1 cellular context compared by ENCODE assay signal in the genomic region with DNA sequence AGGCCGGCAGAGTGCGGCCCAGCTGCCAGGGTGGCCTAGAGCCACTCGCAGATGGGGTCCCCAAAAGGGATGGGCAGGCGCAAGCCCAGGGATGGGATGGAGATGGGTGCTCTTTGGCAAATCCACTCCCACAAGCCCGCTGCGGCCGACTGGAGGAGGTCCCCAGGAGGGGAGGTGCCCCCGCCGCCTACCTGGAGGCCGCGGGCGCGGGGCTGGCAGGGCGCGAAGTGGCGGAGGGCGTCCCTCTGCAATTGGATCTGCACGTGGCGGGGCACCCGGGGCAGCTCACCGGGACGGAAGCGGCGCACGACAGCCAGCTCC.
A peak's percentile ranks its signal among the peaks of the same experiment; 100 is the strongest.
TF ChIP-seq lines count a peak whose summit lies in the region.

No MANE protein-coding gene starts in this region.

TF ChIP-seq in K562, 482 proteins besides CTCF, POLR2A, EP300 and RAD21 (continued from another document and continues in another):
- TF ChIP-seq, protein P1, sequence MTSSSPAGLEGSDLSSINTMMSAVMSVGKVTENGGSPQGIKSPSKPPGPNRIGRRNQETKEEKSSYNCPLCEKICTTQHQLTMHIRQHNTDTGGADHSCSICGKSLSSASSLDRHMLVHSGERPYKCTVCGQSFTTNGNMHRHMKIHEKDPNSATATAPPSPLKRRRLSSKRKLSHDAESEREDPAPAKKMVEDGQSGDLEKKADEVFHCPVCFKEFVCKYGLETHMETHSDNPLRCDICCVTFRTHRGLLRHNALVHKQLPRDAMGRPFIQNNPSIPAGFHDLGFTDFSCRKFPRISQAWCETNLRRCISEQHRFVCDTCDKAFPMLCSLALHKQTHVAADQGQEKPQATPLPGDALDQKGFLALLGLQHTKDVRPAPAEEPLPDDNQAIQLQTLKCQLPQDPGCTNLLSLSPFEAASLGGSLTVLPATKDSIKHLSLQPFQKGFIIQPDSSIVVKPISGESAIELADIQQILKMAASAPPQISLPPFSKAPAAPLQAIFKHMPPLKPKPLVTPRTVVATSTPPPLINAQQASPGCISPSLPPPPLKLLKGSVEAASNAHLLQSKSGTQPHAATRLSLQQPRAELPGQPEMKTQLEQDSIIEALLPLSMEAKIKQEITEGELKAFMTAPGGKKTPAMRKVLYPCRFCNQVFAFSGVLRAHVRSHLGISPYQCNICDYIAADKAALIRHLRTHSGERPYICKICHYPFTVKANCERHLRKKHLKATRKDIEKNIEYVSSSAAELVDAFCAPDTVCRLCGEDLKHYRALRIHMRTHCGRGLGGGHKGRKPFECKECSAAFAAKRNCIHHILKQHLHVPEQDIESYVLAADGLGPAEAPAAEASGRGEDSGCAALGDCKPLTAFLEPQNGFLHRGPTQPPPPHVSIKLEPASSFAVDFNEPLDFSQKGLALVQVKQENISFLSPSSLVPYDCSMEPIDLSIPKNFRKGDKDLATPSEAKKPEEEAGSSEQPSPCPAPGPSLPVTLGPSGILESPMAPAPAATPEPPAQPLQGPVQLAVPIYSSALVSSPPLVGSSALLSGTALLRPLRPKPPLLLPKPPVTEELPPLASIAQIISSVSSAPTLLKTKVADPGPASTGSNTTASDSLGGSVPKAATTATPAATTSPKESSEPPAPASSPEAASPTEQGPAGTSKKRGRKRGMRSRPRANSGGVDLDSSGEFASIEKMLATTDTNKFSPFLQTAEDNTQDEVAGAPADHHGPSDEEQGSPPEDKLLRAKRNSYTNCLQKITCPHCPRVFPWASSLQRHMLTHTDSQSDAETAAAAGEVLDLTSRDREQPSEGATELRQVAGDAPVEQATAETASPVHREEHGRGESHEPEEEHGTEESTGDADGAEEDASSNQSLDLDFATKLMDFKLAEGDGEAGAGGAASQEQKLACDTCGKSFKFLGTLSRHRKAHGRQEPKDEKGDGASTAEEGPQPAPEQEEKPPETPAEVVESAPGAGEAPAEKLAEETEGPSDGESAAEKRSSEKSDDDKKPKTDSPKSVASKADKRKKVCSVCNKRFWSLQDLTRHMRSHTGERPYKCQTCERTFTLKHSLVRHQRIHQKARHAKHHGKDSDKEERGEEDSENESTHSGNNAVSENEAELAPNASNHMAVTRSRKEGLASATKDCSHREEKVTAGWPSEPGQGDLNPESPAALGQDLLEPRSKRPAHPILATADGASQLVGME (CRISPR knock-in tag; IDR thresholded peaks at IDR 0.05): peak; percentile 79; the same call in 1 of the 2 replicates
- TF ChIP-seq TOE1 (IDR thresholded peaks at IDR 0.05; ENCODE audit: borderline replicate concordance): no peak
- TF ChIP-seq TOE1 (CRISPR knock-in tag; IDR thresholded peaks at IDR 0.05; ENCODE audit: borderline replicate concordance, low read depth): no peak
- TF ChIP-seq NR2F6 (CRISPR knock-in tag; IDR thresholded peaks at IDR 0.05): no peak
- peak; percentile 7; the same call in 1 of the 2 replicates for TF ChIP-seq TFAP4 (CRISPR knock-in tag; IDR thresholded peaks at IDR 0.05; ENCODE audit: borderline replicate concordance)
- TF ChIP-seq ZNF668 (CRISPR knock-in tag; IDR thresholded peaks at IDR 0.05): no peak
- no peak for TF ChIP-seq KDM4B (IDR thresholded peaks at IDR 0.05; ENCODE audit: borderline replicate concordance in 2 of 2, low read depth in 1 of 2)
- peak in 1 of 2 experiments; percentile 38; a peak in 1 of 4 replicates for TF ChIP-seq MAZ (CRISPR knock-in tag; conservative IDR thresholded peaks at IDR 0.05 in 1 of 2, IDR thresholded peaks at IDR 0.05 in 1 of 2)
- TF ChIP-seq PHF8 (IDR thresholded peaks at IDR 0.05; ENCODE audit: borderline replicate concordance, low read length): peak; percentile 71
- TF ChIP-seq ZNF584 (CRISPR knock-in tag; IDR thresholded peaks at IDR 0.05; ENCODE audit: low read depth): no peak
- TF ChIP-seq ZNF316 (IDR thresholded peaks at IDR 0.05): peak; percentile 28
- no peak for TF ChIP-seq STAT5A (IDR thresholded peaks at IDR 0.05; ENCODE audit: borderline replicate concordance, low read length)
- no peak for TF ChIP-seq DPF2 (IDR thresholded peaks at IDR 0.05)
- TF ChIP-seq HMG20A (CRISPR knock-in tag; conservative IDR thresholded peaks at IDR 0.05): no peak
- no peak for TF ChIP-seq ZKSCAN1 (IDR thresholded peaks at IDR 0.05; ENCODE audit: low read depth, low read length)
- no peak for TF ChIP-seq HMG20B (CRISPR knock-in tag; IDR thresholded peaks at IDR 0.05)
- TF ChIP-seq EGR1 (conservative IDR thresholded peaks at IDR 0.05): no peak
- no peak for TF ChIP-seq NFATC3 (IDR thresholded peaks at IDR 0.05)
- no peak for TF ChIP-seq ZBTB49 (CRISPR knock-in tag; IDR thresholded peaks at IDR 0.05; ENCODE audit: borderline replicate concordance)
- TF ChIP-seq RBM22 (IDR thresholded peaks at IDR 0.05; ENCODE audit: low read depth, low read length, poor library complexity, severe bottlenecking): peak; percentile 76
- no peak for TF ChIP-seq RBM39 (optimal IDR thresholded peaks at IDR 0.05; ENCODE audit: low read depth, low read length)
- TF ChIP-seq ZNF23 (CRISPR knock-in tag; IDR thresholded peaks at IDR 0.05): no peak
- TF ChIP-seq DACH1 (IDR thresholded peaks at IDR 0.05; ENCODE audit: partially characterized antibody): peak; percentile 22
- no peak for TF ChIP-seq SLC30A9 (CRISPR knock-in tag; IDR thresholded peaks at IDR 0.05)
- TF ChIP-seq, protein P2, sequence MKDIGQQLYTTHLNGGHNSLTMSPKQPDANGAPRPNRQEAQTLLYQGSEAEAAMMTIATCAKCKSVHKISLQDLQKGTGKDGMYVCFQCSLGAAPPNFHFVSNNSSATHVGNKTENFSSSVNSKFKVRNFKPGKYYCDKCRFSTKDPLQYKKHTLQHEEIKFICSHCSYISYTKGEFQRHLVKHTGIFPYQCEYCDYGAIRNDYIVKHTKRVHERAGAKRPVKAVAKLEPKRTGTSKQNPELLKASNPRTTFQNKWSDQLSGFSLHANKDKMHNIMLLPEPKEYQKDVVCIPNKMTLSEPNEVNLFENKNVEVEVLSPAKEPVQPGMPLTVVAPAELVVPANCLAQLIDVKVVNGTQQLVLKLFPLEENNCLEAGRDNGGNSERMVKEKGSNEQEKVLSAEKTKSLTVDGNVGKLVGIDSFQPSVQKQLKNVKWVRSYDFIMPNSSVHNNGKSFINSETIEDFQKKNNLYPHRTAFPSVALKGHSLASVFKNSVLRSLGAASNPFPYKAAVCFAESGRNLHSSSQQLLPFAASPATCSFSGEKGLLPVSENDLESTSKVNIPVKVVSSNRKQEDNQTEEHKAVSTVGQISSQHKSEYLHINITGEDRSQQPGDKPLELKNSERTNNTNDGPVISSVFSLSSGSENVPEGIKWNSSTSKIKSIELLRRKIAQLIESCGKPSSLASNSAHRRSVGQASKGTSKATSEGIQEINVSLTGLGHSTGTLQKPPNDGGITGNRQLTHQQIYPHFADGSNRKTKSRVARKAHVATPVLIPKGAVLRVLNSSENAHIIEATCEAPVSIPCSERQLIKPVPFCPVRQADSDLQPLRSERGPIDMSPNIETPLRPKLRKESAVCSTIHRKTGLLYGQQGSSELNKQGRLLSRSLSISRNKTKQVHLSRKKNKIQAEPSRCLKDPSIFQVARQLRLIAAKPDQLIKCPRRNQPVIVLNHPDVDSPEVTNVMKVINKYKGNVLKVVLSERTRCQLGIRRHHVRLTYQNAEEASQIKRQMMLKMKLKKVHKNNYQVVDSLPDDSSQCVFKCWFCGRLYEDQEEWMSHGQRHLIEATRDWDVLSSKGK (CRISPR knock-in tag; IDR thresholded peaks at IDR 0.05): no peak
- no peak for TF ChIP-seq MEIS2 (IDR thresholded peaks at IDR 0.05; ENCODE audit: partially characterized antibody)
- TF ChIP-seq, protein P3, sequence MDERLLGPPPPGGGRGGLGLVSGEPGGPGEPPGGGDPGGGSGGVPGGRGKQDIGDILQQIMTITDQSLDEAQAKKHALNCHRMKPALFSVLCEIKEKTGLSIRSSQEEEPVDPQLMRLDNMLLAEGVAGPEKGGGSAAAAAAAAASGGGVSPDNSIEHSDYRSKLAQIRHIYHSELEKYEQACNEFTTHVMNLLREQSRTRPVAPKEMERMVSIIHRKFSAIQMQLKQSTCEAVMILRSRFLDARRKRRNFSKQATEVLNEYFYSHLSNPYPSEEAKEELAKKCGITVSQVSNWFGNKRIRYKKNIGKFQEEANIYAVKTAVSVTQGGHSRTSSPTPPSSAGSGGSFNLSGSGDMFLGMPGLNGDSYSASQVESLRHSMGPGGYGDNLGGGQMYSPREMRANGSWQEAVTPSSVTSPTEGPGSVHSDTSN (CRISPR knock-in tag; IDR thresholded peaks at IDR 0.05; ENCODE audit: low read depth): no peak
- TF ChIP-seq, protein P3 (tag; conservative IDR thresholded peaks at IDR 0.05; ENCODE audit: low read depth): no peak
- no peak for TF ChIP-seq ZNF134 (CRISPR knock-in tag; conservative IDR thresholded peaks at IDR 0.05)
- no peak for TF ChIP-seq MCM3 (IDR thresholded peaks at IDR 0.05)
- no peak for TF ChIP-seq WHSC1 (IDR thresholded peaks at IDR 0.05; ENCODE audit: low read length)
- peak; percentile 73; the same call in 1 of the 2 replicates for TF ChIP-seq NR1H2 (CRISPR knock-in tag; IDR thresholded peaks at IDR 0.05)
- TF ChIP-seq ZNF57 (CRISPR knock-in tag; IDR thresholded peaks at IDR 0.05): no peak
- TF ChIP-seq, protein P4, sequence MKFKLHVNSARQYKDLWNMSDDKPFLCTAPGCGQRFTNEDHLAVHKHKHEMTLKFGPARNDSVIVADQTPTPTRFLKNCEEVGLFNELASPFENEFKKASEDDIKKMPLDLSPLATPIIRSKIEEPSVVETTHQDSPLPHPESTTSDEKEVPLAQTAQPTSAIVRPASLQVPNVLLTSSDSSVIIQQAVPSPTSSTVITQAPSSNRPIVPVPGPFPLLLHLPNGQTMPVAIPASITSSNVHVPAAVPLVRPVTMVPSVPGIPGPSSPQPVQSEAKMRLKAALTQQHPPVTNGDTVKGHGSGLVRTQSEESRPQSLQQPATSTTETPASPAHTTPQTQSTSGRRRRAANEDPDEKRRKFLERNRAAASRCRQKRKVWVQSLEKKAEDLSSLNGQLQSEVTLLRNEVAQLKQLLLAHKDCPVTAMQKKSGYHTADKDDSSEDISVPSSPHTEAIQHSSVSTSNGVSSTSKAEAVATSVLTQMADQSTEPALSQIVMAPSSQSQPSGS (CRISPR knock-in tag; IDR thresholded peaks at IDR 0.05): no peak
- TF ChIP-seq L3MBTL2 (IDR thresholded peaks at IDR 0.05): peak; percentile 95
- TF ChIP-seq ZFP30 (CRISPR knock-in tag; IDR thresholded peaks at IDR 0.05; ENCODE audit: borderline replicate concordance): no peak
- no peak for TF ChIP-seq SETDB1 (IDR thresholded peaks at IDR 0.05; ENCODE audit: low read length)
- TF ChIP-seq, protein P5, sequence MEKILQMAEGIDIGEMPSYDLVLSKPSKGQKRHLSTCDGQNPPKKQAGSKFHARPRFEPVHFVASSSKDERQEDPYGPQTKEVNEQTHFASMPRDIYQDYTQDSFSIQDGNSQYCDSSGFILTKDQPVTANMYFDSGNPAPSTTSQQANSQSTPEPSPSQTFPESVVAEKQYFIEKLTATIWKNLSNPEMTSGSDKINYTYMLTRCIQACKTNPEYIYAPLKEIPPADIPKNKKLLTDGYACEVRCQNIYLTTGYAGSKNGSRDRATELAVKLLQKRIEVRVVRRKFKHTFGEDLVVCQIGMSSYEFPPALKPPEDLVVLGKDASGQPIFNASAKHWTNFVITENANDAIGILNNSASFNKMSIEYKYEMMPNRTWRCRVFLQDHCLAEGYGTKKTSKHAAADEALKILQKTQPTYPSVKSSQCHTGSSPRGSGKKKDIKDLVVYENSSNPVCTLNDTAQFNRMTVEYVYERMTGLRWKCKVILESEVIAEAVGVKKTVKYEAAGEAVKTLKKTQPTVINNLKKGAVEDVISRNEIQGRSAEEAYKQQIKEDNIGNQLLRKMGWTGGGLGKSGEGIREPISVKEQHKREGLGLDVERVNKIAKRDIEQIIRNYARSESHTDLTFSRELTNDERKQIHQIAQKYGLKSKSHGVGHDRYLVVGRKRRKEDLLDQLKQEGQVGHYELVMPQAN (IDR thresholded peaks at IDR 0.05; ENCODE audit: borderline replicate concordance): peak; percentile 64; the same call in 1 of the 2 replicates
- TF ChIP-seq ZNF384 (IDR thresholded peaks at IDR 0.05; ENCODE audit: low read depth, low read length): no peak
- TF ChIP-seq NFE2 (IDR thresholded peaks at IDR 0.05; ENCODE audit: low read depth): no peak
- peak; percentile 18; the same call in 1 of the 2 replicates for TF ChIP-seq ZNF589 (CRISPR knock-in tag; IDR thresholded peaks at IDR 0.05; ENCODE audit: low read depth)
- TF ChIP-seq ZC3H11A (IDR thresholded peaks at IDR 0.05; ENCODE audit: low read depth, low read length): no peak
- TF ChIP-seq NEUROD1 (IDR thresholded peaks at IDR 0.05; ENCODE audit: borderline replicate concordance, low read depth, low read length, partially characterized antibody): no peak
- no peak for TF ChIP-seq RAD51 (IDR thresholded peaks at IDR 0.05; ENCODE audit: borderline replicate concordance, low read depth)
- TF ChIP-seq PTTG1 (tag; IDR thresholded peaks at IDR 0.05; ENCODE audit: low read depth): no peak
